In genomic region chr14:68638817-68639517, GRCh38 we compare ENCODE assay signal across 19 cellular contexts.
DNase-seq lines count a peak whose midpoint lies in the region; ATAC-seq, FAIRE-seq and TF ChIP-seq lines count a peak whose summit lies in the region.
"Had no signal": no experiment of that assay in that cellular context is flagged by ENCODE, and none has a peak within 500 bp of the region (broad histone marks: within the 10 kb centered on the region; RNA-seq: fewer than 3 reads in every experiment).

No MANE protein-coding gene starts in this region.

- no peak overlapping the region for H3K27ac ChIP-seq in astrocyte (ENCODE audit: low read depth, low read length)
- H3K27ac ChIP-seq in fibroblast of lung (ENCODE audit: insufficient read depth, low read length): no peak overlapping the region
- H3K27ac ChIP-seq in mesodermal cell (ENCODE audit: low read depth, low read length, severe bottlenecking): peak overlapping the region; percentile 37
- H3K27ac ChIP-seq in thoracic aorta: peak overlapping the region; percentile 21 to 37
- H3K27ac ChIP-seq: neutrophil, SJSA1 had no signal

- DNase-seq in astrocyte (ENCODE audit: low read depth) (no peak), fibroblast of lung (ENCODE audit: low read depth in 2 of 2) (no peak), thoracic aorta (ENCODE audit: low spot score) (no peak), NCI-H1105 (lab: John Stamatoyannopoulos, UW) (no peak), EL (no peak), DMS79 (lab: John Stamatoyannopoulos, UW) (no peak), HPDE6-E6E7 (ENCODE audit: extremely low spot score) (no peak)
- DNase-seq: C1 segment of cervical spinal cord; foreskin fibroblast; immature natural killer cell; NCI-H2107; stimulated activated CD4-positive, alpha-beta T cell treated with anti-CD3 and anti-CD28 coated beads, Interleukin-15, amount 100 ng/mL, for 24 hours had no signal

- TF ChIP-seq CTCF in astrocyte (IDR thresholded peaks at IDR 0.05; ENCODE audit: insufficient read depth, low read depth, low read length) (no peak), fibroblast of lung (conservative IDR thresholded peaks at IDR 0.05 in 1 of 2, IDR thresholded peaks at IDR 0.05 in 1 of 2; ENCODE audit: low read depth in 1 of 2, low read length in 2 of 2) (no peak), thoracic aorta (IDR thresholded peaks at IDR 0.05) (no peak)

- peaks cover 12% of the 10 kb centered on the region for H3K4me1 ChIP-seq in astrocyte (ENCODE audit: insufficient read depth, low read length)
- H3K4me1 ChIP-seq in fibroblast of lung (ENCODE audit: control insufficient read depth, extremely low read depth, insufficient read depth, low read length): peaks cover 13% of the 10 kb centered on the region
- H3K4me1 ChIP-seq in mesodermal cell (ENCODE audit: control insufficient read depth, insufficient read depth, low read length, poor library complexity, severe bottlenecking): peaks cover 27% of the 10 kb centered on the region
- peaks cover 18 to 27% of the 10 kb centered on the region in 2 donors for H3K4me1 ChIP-seq in thoracic aorta (ENCODE audit: control insufficient read depth in 1 of 2, low read depth in 2 of 2)

- H3K27me3 Mint-ChIP-seq in astrocyte (ENCODE audit: low read depth, unreplicated experiment): no peaks in the 10 kb centered on the region
- H3K27me3 Mint-ChIP-seq: activated naive CD8-positive, alpha-beta T cell had no signal

- H3K27ac Mint-ChIP-seq in astrocyte (ENCODE audit: unreplicated experiment): no peak overlapping the region
- H3K27ac Mint-ChIP-seq: activated naive CD8-positive, alpha-beta T cell; immature natural killer cell had no signal

- H3K4me3 ChIP-seq in astrocyte (ENCODE audit: insufficient read depth, low read depth, low read length) (no peak overlapping the region), fibroblast of lung (replicated peaks in 1 of 4; ENCODE audit: control extremely low read depth in 1 of 4, insufficient read depth in 1 of 4, low read depth in 3 of 4, low read length in 4 of 4) (no peak overlapping the region), mesodermal cell (ENCODE audit: extremely low read depth, insufficient read depth, low read length, poor library complexity, severe bottlenecking) (no peak overlapping the region), thoracic aorta (no peak overlapping the region)
- H3K4me3 ChIP-seq: SJSA1 had no signal

- H3K4me3 Mint-ChIP-seq in astrocyte (ENCODE audit: unreplicated experiment): no peak overlapping the region
- H3K4me3 Mint-ChIP-seq: activated naive CD8-positive, alpha-beta T cell; immature natural killer cell had no signal

- H3K9ac ChIP-seq in astrocyte (ENCODE audit: low read length) (no peak overlapping the region), fibroblast of lung (ENCODE audit: insufficient read depth, low read length) (no peak overlapping the region)

- H3K4me2 ChIP-seq in astrocyte (ENCODE audit: low read length) (no peak overlapping the region), fibroblast of lung (ENCODE audit: extremely low read depth, insufficient read depth, low read length) (no peak overlapping the region)

- H3K9me3 Mint-ChIP-seq in astrocyte (ENCODE audit: unreplicated experiment): peaks cover 18% of the 10 kb centered on the region

- peak overlapping the region; percentile 8 for H2AFZ ChIP-seq in astrocyte (ENCODE audit: low read depth, low read length)
- peak overlapping the region; percentile 8 for H2AFZ ChIP-seq in fibroblast of lung (ENCODE audit: low read length)

- H3K9me3 ChIP-seq in astrocyte (ENCODE audit: insufficient read depth, low read depth, low read length): no peaks in the 10 kb centered on the region
- no peaks in the 10 kb centered on the region for H3K9me3 ChIP-seq in fibroblast of lung (ENCODE audit: control insufficient read depth, insufficient read depth, low read depth, low read length)
- peaks cover 12% of the 10 kb centered on the region for H3K9me3 ChIP-seq in mesodermal cell (ENCODE audit: control insufficient read depth, low read length)
- peaks cover 3% of the 10 kb centered on the region for H3K9me3 ChIP-seq in thoracic aorta
- H3K9me3 ChIP-seq: neutrophil, SJSA1 had no signal

- H3K4me1 Mint-ChIP-seq in astrocyte (ENCODE audit: low read depth, unreplicated experiment): no peaks in the 10 kb centered on the region
- H3K4me1 Mint-ChIP-seq: immature natural killer cell had no signal

- ATAC-seq in thoracic aorta (ENCODE audit: insufficient number of reproducible peaks, low FRiP score, low read depth): no peak
- ATAC-seq: HCT116 had no signal

- H4K20me1 ChIP-seq in astrocyte (ENCODE audit: insufficient read depth, low read length): no peaks in the 10 kb centered on the region
- no peaks in the 10 kb centered on the region for H4K20me1 ChIP-seq in fibroblast of lung (ENCODE audit: control insufficient read depth, extremely low read depth, insufficient read depth, low read length)

- H3K79me2 ChIP-seq in astrocyte (ENCODE audit: insufficient read depth, low read length): no peaks in the 10 kb centered on the region
- H3K79me2 ChIP-seq in fibroblast of lung (ENCODE audit: control insufficient read depth, insufficient read depth, low read length): no peaks in the 10 kb centered on the region

- WGBS in mesodermal cell (ENCODE audit: insufficient coverage in 2 of 2), 2 experiments: 82 to 86% methylated on average over 5 of the region's 6 CpGs

- no peak for FAIRE-seq in astrocyte (lab: Jason Lieb, UNC)
- FAIRE-seq: GM12891, TTC549 had no signal

- no peaks in the 10 kb centered on the region for H3K27me3 ChIP-seq in astrocyte (ENCODE audit: insufficient read depth, low read length)
- H3K27me3 ChIP-seq in fibroblast of lung (ENCODE audit: control insufficient read depth, insufficient read depth, low read length): no peaks in the 10 kb centered on the region
- no peaks in the 10 kb centered on the region for H3K27me3 ChIP-seq in thoracic aorta (replicated peaks; ENCODE audit: insufficient read depth)
- H3K27me3 ChIP-seq: neutrophil, SJSA1 had no signal

- H3K36me3 Mint-ChIP-seq in astrocyte (ENCODE audit: low read depth, unreplicated experiment): no peaks in the 10 kb centered on the region

- no peaks in the 10 kb centered on the region for H3K36me3 ChIP-seq in astrocyte (ENCODE audit: insufficient read depth, low read length)
- H3K36me3 ChIP-seq in fibroblast of lung (ENCODE audit: control insufficient read depth, insufficient read depth, low read length): no peaks in the 10 kb centered on the region
- no peaks in the 10 kb centered on the region for H3K36me3 ChIP-seq in mesodermal cell (ENCODE audit: control insufficient read depth, insufficient read depth, low read length)
- H3K36me3 ChIP-seq in thoracic aorta: no peaks in the 10 kb centered on the region
- H3K36me3 ChIP-seq: neutrophil, SJSA1 had no signal

Comparison
In these comparisons a context has a peak if more than half of its experiments do, and no peak if none do; other contexts are left out.
1. H3K27ac ChIP-seq: peak in mesodermal cell (single experiment) and thoracic aorta (2 of 2); none in astrocyte (single experiment) and fibroblast of lung (single experiment).